In the genomic region with DNA sequence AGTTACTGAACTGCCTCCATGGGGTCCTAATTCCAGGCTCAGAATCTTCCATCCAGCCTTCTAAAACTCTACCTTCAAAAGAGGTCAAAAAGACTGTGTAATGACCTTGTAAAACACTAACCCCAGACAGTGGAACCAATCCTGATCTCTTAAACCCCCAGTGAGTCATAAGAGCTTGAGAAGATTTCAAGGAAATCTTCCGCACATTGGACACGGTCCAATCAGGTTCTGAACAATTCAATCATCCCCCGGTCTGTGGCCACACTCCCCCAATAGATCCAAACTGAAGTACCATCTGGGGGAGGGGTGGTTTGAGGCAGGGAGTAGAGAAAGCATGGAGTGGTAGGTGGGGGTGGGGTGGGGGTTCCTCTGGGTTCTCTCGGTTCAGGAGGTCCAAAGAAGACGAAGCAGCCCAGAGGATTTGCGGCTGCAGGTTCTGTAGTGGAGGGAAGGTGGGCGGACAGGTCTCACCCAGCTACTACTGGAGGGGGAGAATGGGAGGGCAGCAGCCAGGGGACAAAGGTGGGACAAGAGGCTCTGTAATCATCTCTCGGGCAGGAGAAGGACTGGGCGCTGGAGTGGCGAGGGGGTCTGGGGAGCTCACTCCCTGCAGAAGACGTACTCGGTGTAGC, we compare ENCODE assay signal across 8 cellular contexts. TPM values are rescaled to one million over a fixed set of nuclear protein-coding genes. Genes with fewer than 3 reads are reported as not detected.
DNase-seq lines count a peak whose midpoint lies in the region; ATAC-seq and TF ChIP-seq lines count a peak whose summit lies in the region.

No MANE protein-coding gene starts in this region.

- peak overlapping the region; percentile 78 for H3K27ac Mint-ChIP-seq in activated naive CD4-positive, alpha-beta T cell treated with anti-CD3 and anti-CD28 coated beads for 36 hours

- no peak for TF ChIP-seq EP300 in transverse colon (IDR thresholded peaks at IDR 0.05; ENCODE audit: low read depth)

- CTCF ChIA-PET in activated naive CD4-positive, alpha-beta T cell treated with anti-CD3 and anti-CD28 coated beads for 36 hours (lab: Charles Lee): interaction anchor here (0.6 to 3.1 kb wide), 16 partner anchors 10 to 237 kb away, joined by 3 to 23 read pairs (median 5); no protein-coding TSS in a partner anchor

- TF ChIP-seq POLR2A in transverse colon (IDR thresholded peaks at IDR 0.05): no peak

- no peak for TF ChIP-seq CTCF in ascending aorta (IDR thresholded peaks at IDR 0.05)
- TF ChIP-seq CTCF in left lung (IDR thresholded peaks at IDR 0.05): no peak
- no peak for TF ChIP-seq CTCF in transverse colon (IDR thresholded peaks at IDR 0.05)

- H3K36me3 Mint-ChIP-seq in activated naive CD4-positive, alpha-beta T cell treated with anti-CD3 and anti-CD28 coated beads for 36 hours (ENCODE audit: low read depth): peaks cover 2% of the 10 kb centered on the region

- in situ Hi-C loops in transverse colon (cut with MboI; ENCODE audit: low pct_ligation_motif_present in 1 of 4, low pct_unique_long_range_greater_than_20kb in 1 of 4, low sequenced_read_pairs in 3 of 4): loop anchor here in 2 of 4 donors (25.0 kb wide), 2 partner anchors 222 to 397 kb away; no protein-coding TSS in a partner anchor

- H3K9me3 Mint-ChIP-seq in activated naive CD4-positive, alpha-beta T cell treated with anti-CD3 and anti-CD28 coated beads for 36 hours: no peaks in the 10 kb centered on the region

- H3K4me3 Mint-ChIP-seq in activated naive CD4-positive, alpha-beta T cell treated with anti-CD3 and anti-CD28 coated beads for 36 hours: peak overlapping the region; percentile 89

- H3K4me3 ChIP-seq in ascending aorta (peak overlapping the region; percentile 94 to 99), left lung (peak overlapping the region; percentile 80 to 83), transverse colon (peak overlapping the region; percentile 39 to 80 (median 60))

- H3K9me3 ChIP-seq in ascending aorta: no peaks in the 10 kb centered on the region
- H3K9me3 ChIP-seq in left lung: no peaks in the 10 kb centered on the region
- H3K9me3 ChIP-seq in transverse colon: no peaks in the 10 kb centered on the region

- H3K27ac ChIP-seq in ascending aorta (peak overlapping the region; percentile 87 to 97), left lung (peak overlapping the region; percentile 95 to 98), transverse colon (peak overlapping the region; percentile 87 to 93 (median 88))

- H3K27me3 ChIP-seq in ascending aorta: no peaks in the 10 kb centered on the region
- no peaks in the 10 kb centered on the region for H3K27me3 ChIP-seq in left lung
- peaks cover 6% of the 10 kb centered on the region for H3K27me3 ChIP-seq in transverse colon

- H3K36me3 ChIP-seq in ascending aorta: no peaks in the 10 kb centered on the region
- H3K36me3 ChIP-seq in left lung: no peaks in the 10 kb centered on the region
- no peaks in the 10 kb centered on the region for H3K36me3 ChIP-seq in transverse colon

- ATAC-seq in left lung: no peak
- no peak for ATAC-seq in GM21825 (IDR thresholded peaks at IDR 0.05; ENCODE audit: unreplicated experiment)

- H3K4me1 Mint-ChIP-seq in activated naive CD4-positive, alpha-beta T cell treated with anti-CD3 and anti-CD28 coated beads for 36 hours (ENCODE audit: low read depth): peaks cover 36% of the 10 kb centered on the region

- WGBS in transverse colon (ENCODE audit: low coverage in 1 of 2), 2 donors: 8 to 20% methylated on average over 3 to 12 of the region's 12 CpGs

- DNase-seq in activated naive CD4-positive, alpha-beta T cell treated with anti-CD3 and anti-CD28 coated beads for 36 hours: peak; percentile 9
- DNase-seq in activated naive CD4-positive, alpha-beta T cell (lab: John Stamatoyannopoulos, UW): no peak
- DNase-seq in ascending aorta (ENCODE audit: low spot score in 2 of 2) (no peak), left lung (no peak), transverse colon (no peak), AG20443 (ENCODE audit: low spot score) (no peak), NCI-H510A (lab: John Stamatoyannopoulos, UW) (no peak)

- peaks cover 7% of the 10 kb centered on the region for H3K27me3 Mint-ChIP-seq in activated naive CD4-positive, alpha-beta T cell treated with anti-CD3 and anti-CD28 coated beads for 36 hours (ENCODE audit: low read depth)

- H3K4me1 ChIP-seq in ascending aorta (peaks cover 0 to 17% of the 10 kb centered on the region in 2 donors), left lung (peaks cover 0 to 42% of the 10 kb centered on the region in 2 donors), transverse colon (peaks cover 0 to 35% (median 14%) of the 10 kb centered on the region in 4 donors)

- intact Hi-C loops in activated naive CD4-positive, alpha-beta T cell treated with anti-CD3 and anti-CD28 coated beads for 36 hours (cut with micrococcal nuclease): loop anchor here (1.0 to 10.0 kb wide), 12 partner anchors 56 to 1560 kb away; partner anchors contain the start of genes SLAIN1, TBC1D4 and UCHL3
- intact Hi-C loops in ascending aorta (cut with DNase I): loop anchor here (5.0 to 10.0 kb wide), 12 partner anchors 62 to 1330 kb away; partner anchors contain the start of genes CLN5, FBXL3 and MYCBP2
- intact Hi-C loops in left lung (cut with DNase I): loop anchor here in 1 of 2 donors (5.0 kb wide), 1 partner anchor 217 kb away; no protein-coding TSS in a partner anchor
- intact Hi-C loops in transverse colon (cut with DNase I; ENCODE audit: low total_unique reads): loop anchor here (10.0 kb wide), 1 partner anchor 220 kb away; no protein-coding TSS in a partner anchor

RNA-seq across cellular contexts. Expression of gene KCTD12, which starts 1.5 kb away (rescaled TPM):
- 1 to 10 TPM; 6.2 to 6.4 TPM for total RNA-seq in activated naive CD4-positive, alpha-beta T cell treated with anti-CD3 and anti-CD28 coated beads for 36 hours
- total RNA-seq in ascending aorta (120 TPM), left lung (100 to 1,000 TPM; 153 to 193 TPM), transverse colon (10 to 100 TPM; 24.2 to 34.8 (median 27.6) TPM)
